In the genomic region with DNA sequence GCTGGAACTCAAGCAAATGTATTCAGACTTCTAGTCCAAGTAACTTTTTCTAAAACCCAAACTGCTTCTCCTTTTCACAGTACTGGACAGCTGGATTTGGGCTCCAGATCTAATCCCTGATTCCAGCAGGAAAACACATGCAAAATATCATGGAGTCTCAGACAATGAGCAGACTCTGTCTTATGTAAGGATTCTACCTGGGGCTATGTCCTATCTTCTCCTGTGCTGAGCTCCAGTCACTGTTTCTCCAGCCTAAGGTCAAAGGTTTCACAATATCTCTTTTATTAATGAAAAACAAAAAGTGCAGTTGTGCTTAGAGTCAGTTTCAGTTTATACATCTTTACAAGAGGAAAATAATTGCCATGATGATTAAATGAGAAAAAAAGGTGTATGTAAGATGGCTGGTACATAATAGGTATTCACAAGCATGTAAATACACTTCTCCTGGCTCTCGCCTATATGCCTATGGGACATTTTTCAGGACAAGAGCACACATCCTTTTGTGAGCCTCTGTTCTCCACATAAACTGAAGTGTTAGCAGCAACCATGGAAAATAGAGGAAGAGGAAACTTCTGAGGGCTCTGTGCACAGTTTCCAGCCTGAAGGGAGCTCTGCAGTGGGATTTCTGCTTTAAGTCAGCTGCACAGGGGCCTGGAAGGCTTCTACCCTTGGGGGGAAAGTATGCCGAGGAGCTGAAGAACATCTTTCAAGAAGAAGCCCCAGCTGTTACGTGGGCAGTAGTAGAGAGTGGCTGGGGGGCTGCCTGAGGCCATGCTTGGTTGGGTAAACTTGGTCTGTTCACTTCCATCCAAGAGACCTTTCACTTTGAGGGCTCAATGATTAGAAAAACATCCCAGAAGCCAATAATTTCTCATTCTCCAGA, we compare ENCODE assay signal across 11 cellular contexts.
DNase-seq lines count a peak whose midpoint lies in the region; ATAC-seq and TF ChIP-seq lines count a peak whose summit lies in the region.
"Had no signal": no experiment of that assay in that cellular context is flagged by ENCODE, and none has a peak within 500 bp of the region (broad histone marks: within the 10 kb centered on the region; RNA-seq: fewer than 3 reads in every experiment).

No MANE protein-coding gene starts in this region.

- no peak for TF ChIP-seq POLR2A in gastroesophageal sphincter (IDR thresholded peaks at IDR 0.05)

- no peak overlapping the region for H3K9ac ChIP-seq in SK-N-MC (ENCODE audit: insufficient read length)

- TF ChIP-seq EP300 in gastroesophageal sphincter (IDR thresholded peaks at IDR 0.05): no peak

- intact Hi-C loops in sciatic nerve (cut with DNase I): no loop called here

- peaks cover 4 to 43% (median 7%) of the 10 kb centered on the region in 3 donors for H3K4me1 ChIP-seq in gastroesophageal sphincter

- 57 to 71% methylated on average over 2 to 3 of the region's 3 CpGs for WGBS in gastroesophageal sphincter (ENCODE audit: low coverage in 1 of 2), 2 donors

- H3K27ac ChIP-seq in SK-N-MC: peak overlapping the region; percentile 16; the same call in 1 of the 2 replicates
- H3K27ac ChIP-seq in gastroesophageal sphincter: peak overlapping the region in 3 of 4 donors; percentile 45 to 55 (median 48)

- H3K36me3 ChIP-seq in SK-N-MC (ENCODE audit: insufficient read depth, low read length): no peaks in the 10 kb centered on the region
- H3K36me3 ChIP-seq in gastroesophageal sphincter: no peaks in the 10 kb centered on the region

- H3K4me3 ChIP-seq in SK-N-MC (no peak overlapping the region), gastroesophageal sphincter (no peak overlapping the region)

- POLR2A ChIA-PET in HEK293T (lab: Yijun Ruan, JAX): no interaction called here

- peak; percentile 16 for DNase-seq in ELF-1 (ENCODE audit: low read depth, low spot score)
- DNase-seq in SK-N-MC (ENCODE audit: low read depth, low spot score): no peak
- DNase-seq in sciatic nerve (ENCODE audit: low spot score): no peak
- DNase-seq in HEK293T (ENCODE audit: extremely low spot score): no peak
- no peak for DNase-seq in NCI-H128 (lab: John Stamatoyannopoulos, UW; ENCODE audit: unreplicated experiment)
- no peak for DNase-seq in foreskin melanocyte
- DNase-seq: activated CD4-positive, alpha-beta T cell treated with anti-CD3 and anti-CD28 coated beads, Interleukin-2, amount 50 U/mL, for 1 hour; activated naive CD4-positive, alpha-beta T cell treated with Interleukin-2 at 50 U/mL for 16 hours; NCI-H2107 had no signal

- no peaks in the 10 kb centered on the region for H3K9me3 ChIP-seq in SK-N-MC (ENCODE audit: low read depth, low read length)
- no peaks in the 10 kb centered on the region for H3K9me3 ChIP-seq in gastroesophageal sphincter

- H3K27me3 ChIP-seq in gastroesophageal sphincter: no peaks in the 10 kb centered on the region

- CTCF ChIA-PET in HEK293T (lab: Yijun Ruan, JAX): interaction anchor here (1.0 kb wide), 1 partner anchor 32 kb away, joined by 4 read pairs; no protein-coding TSS in a partner anchor

- TF ChIP-seq CTCF in gastroesophageal sphincter (IDR thresholded peaks at IDR 0.05): no peak

- ATAC-seq in gastroesophageal sphincter (peak; percentile 8), sciatic nerve (peak; percentile 38), HG03457 (IDR thresholded peaks at IDR 0.05; ENCODE audit: unreplicated experiment) (no peak)

TF ChIP-seq in HEK293T, 16 proteins besides CTCF, POLR2A, EP300 and RAD21:
- no peak for TF ChIP-seq L3MBTL2 (conservative IDR thresholded peaks at IDR 0.05)
- TF ChIP-seq NFRKB (IDR thresholded peaks at IDR 0.05): no peak
- TF ChIP-seq ELF4 (IDR thresholded peaks at IDR 0.05): no peak
- no peak for TF ChIP-seq LEF1 (IDR thresholded peaks at IDR 0.05; ENCODE audit: borderline replicate concordance)
- no peak for TF ChIP-seq PKNOX1 (IDR thresholded peaks at IDR 0.05)
- TF ChIP-seq SUZ12 (IDR thresholded peaks at IDR 0.05): no peak
- no peak for TF ChIP-seq FOXA1 (IDR thresholded peaks at IDR 0.05)
- no peak for TF ChIP-seq FOXK2 (IDR thresholded peaks at IDR 0.05)
- TF ChIP-seq ZNF384 (IDR thresholded peaks at IDR 0.05): no peak
- TF ChIP-seq ARNT (IDR thresholded peaks at IDR 0.05): no peak
- TF ChIP-seq CTBP1 (IDR thresholded peaks at IDR 0.05; ENCODE audit: borderline replicate concordance): no peak
- no peak for TF ChIP-seq HDGF (IDR thresholded peaks at IDR 0.05; ENCODE audit: borderline replicate concordance)
- TF ChIP-seq TARDBP (IDR thresholded peaks at IDR 0.05): no peak
- no peak for TF ChIP-seq SP1 (IDR thresholded peaks at IDR 0.05)
- no peak for TF ChIP-seq FOXM1 (IDR thresholded peaks at IDR 0.05; ENCODE audit: borderline replicate concordance)
